8 cellular contexts compared by ENCODE assay signal in the genomic region with DNA sequence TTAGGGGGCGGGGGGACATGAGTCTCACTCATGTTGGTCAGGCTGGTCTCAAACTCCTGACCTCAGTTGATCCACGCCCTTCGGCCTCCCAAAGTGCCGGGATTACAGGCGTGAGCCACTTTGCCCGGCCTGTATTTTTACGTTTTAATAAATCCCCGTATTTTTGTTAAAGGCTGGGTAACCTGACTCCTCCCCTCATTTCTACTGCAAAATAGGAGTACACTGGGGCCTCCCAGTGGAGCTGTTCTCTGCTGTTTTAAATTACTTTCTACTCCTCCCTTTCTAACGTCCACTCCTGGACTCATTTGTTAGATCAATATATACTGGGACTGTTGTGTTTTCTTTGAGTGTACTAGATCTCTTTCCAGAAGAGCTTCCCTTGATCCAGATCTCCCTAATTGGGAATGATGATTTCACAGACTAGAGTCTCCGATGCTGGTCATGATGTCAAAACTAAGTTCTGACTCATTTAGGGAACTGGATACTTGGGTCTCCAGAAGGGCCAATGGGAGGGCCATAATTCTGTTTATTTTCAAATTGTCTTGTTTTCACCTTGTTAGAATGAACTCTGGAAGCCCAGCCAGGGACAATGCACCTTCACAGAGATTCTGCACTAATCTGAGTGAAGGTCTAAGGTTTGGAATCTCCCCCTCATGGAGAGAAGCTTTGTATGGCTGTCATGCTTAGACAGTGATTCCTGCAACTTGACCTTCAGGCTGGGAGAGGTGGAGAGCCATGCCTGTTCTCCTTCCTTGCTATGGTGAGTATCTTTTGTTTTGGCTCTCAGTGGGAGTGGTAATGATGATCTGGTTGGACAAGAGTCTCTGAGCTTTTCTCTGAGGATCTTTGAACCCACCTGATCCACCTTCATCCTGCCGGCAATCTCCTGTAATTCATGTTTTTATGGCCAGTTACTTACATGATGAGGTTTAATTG. TPM values are rescaled to one million over a fixed set of nuclear protein-coding genes. Genes with fewer than 3 reads are reported as not detected.
DNase-seq lines count a peak whose midpoint lies in the region; ATAC-seq and TF ChIP-seq lines count a peak whose summit lies in the region.

No MANE protein-coding gene starts in this region.

- DNase-seq in GM10266 (ENCODE audit: extremely low spot score): no peak
- DNase-seq in Peyer's patch: peak in 1 of 3 donors; percentile 65
- no peak for DNase-seq in epithelial cell of esophagus (ENCODE audit: low read depth)
- no peak for DNase-seq in NCI-H1436 (lab: John Stamatoyannopoulos, UW)
- DNase-seq in HK-2 (ENCODE audit: unreplicated experiment): no peak
- no peak for DNase-seq in midbrain (lab: John Stamatoyannopoulos, UW)

- peaks cover 0 to 43% (median 0%) of the 10 kb centered on the region in 3 donors for H3K36me3 ChIP-seq in Peyer's patch
- peaks cover 41% of the 10 kb centered on the region for H3K36me3 ChIP-seq in neutrophil

- ATAC-seq in HG02981 (IDR thresholded peaks at IDR 0.05; ENCODE audit: unreplicated experiment): no peak

- H3K27ac ChIP-seq in Peyer's patch: peak overlapping the region; percentile 44 to 97 (median 95)
- peak overlapping the region; percentile 52 for H3K27ac ChIP-seq in neutrophil

- peak in 1 of 2 donors; percentile 34 for TF ChIP-seq POLR2A in Peyer's patch (IDR thresholded peaks at IDR 0.05)

- H3K9me3 ChIP-seq in Peyer's patch (no peaks in the 10 kb centered on the region), neutrophil (no peaks in the 10 kb centered on the region)

- H3K27me3 ChIP-seq in Peyer's patch: no peaks in the 10 kb centered on the region
- no peaks in the 10 kb centered on the region for H3K27me3 ChIP-seq in neutrophil

- H3K4me3 ChIP-seq in Peyer's patch (peak overlapping the region; percentile 19 to 97 (median 51)), epithelial cell of esophagus (ENCODE audit: low read length) (peak overlapping the region; percentile 92), neutrophil (ENCODE audit: low read depth in 1 of 2, low read length in 1 of 2) (no peak overlapping the region)

- peaks cover 7 to 38% (median 22%) of the 10 kb centered on the region in 4 donors for H3K4me1 ChIP-seq in Peyer's patch
- peaks cover 55 to 57% of the 10 kb centered on the region in 2 experiments for H3K4me1 ChIP-seq in neutrophil (ENCODE audit: control insufficient read depth in 1 of 2, insufficient read depth in 1 of 2, low read depth in 1 of 2, low read length in 1 of 2)

- TF ChIP-seq CTCF in GM10266 (IDR thresholded peaks at IDR 0.05; ENCODE audit: control insufficient read depth, insufficient read depth, low read depth, missing control alignments) (peak; percentile 15), Peyer's patch (IDR thresholded peaks at IDR 0.05) (peak in 1 of 6 experiments; percentile 19), epithelial cell of esophagus (IDR thresholded peaks at IDR 0.05; ENCODE audit: insufficient read depth, low read depth, low read length, missing control alignments) (peak; percentile 18), neutrophil (IDR thresholded peaks at IDR 0.05) (no peak)

RNA-seq across cellular contexts. Expression of gene HSPA1B, which starts 9.4 kb away (rescaled TPM):
- 100 to 1,000 TPM in 3 of 4 donors, 10 to 100 TPM in 1; 85.7 to 199 (median 146) TPM for total RNA-seq in Peyer's patch

RNA-seq across cellular contexts. Expression of gene HSPA1A, which starts 21.6 kb away (rescaled TPM):
- 100 to 1,000 TPM in 1 of 4 donors, 10 to 100 TPM in 3; 38.1 to 123 (median 67.0) TPM for total RNA-seq in Peyer's patch

RNA-seq across cellular contexts. Expression of gene HSPA1L, which starts 21.9 kb away (rescaled TPM):
- total RNA-seq in Peyer's patch: 1 to 10 TPM in 2 of 4 donors, under 1 TPM in 1, not detected in 1; 0.88 to 1.7 (median 1.5) TPM

RNA-seq across cellular contexts. Expression of gene NEU1, which starts 25.7 kb away (rescaled TPM):
- 100 to 1,000 TPM in 1 of 4 donors, 10 to 100 TPM in 3; 11.6 to 100 (median 81.8) TPM for total RNA-seq in Peyer's patch

RNA-seq across cellular contexts. Expression of gene LSM2, which starts 30.2 kb away (rescaled TPM):
- 10 to 100 TPM; 11.8 to 42.9 (median 19.1) TPM for total RNA-seq in Peyer's patch

Comparison
In these comparisons a context has a peak if more than half of its experiments do, and no peak if none do; other contexts are left out.
1. H3K4me3 ChIP-seq: peak in Peyer's patch (4 of 4) and epithelial cell of esophagus (single experiment); none in neutrophil (0 of 2).